Comparison of ENCODE assay signal across 11 cellular contexts in genomic region chr19:43470288-43470687, GRCh38. TPM values are rescaled to one million over a fixed set of nuclear protein-coding genes. Genes with fewer than 3 reads are reported as not detected.
DNase-seq lines count a peak whose midpoint lies in the region; ATAC-seq and TF ChIP-seq lines count a peak whose summit lies in the region.
"Had no signal": no experiment of that assay in that cellular context is flagged by ENCODE, and none has a peak within 500 bp of the region (broad histone marks: within the 10 kb centered on the region; RNA-seq: fewer than 3 reads in every experiment).

No MANE protein-coding gene starts in this region.

- no peaks in the 10 kb centered on the region for H3K9me3 Mint-ChIP-seq in CD8-positive, alpha-beta T cell
- no peaks in the 10 kb centered on the region for H3K9me3 Mint-ChIP-seq in WTC11

- H4K91ac ChIP-seq in neuronal stem cell (ENCODE audit: low read depth, low read length, poor library complexity), result no peak overlapping the region

- H3K18ac ChIP-seq in neuronal stem cell (ENCODE audit: low read length), result no peak overlapping the region

- no peak overlapping the region for H2BK120ac ChIP-seq in neuronal stem cell (ENCODE audit: low read depth, low read length)

- POLR2A ChIA-PET in CD8-positive, alpha-beta T cell (lab: Charles Lee), result interaction anchor here (0.5 to 1.0 kb wide), 3 partner anchors 10 to 470 kb away, joined by 4 to 7 read pairs (median 6); no protein-coding TSS in a partner anchor
- POLR2A ChIA-PET in WTC11 (lab: Charles Lee), result interaction anchor here (0.6 kb wide), 1 partner anchor 17 kb away, joined by 5 read pairs; no protein-coding TSS in a partner anchor

- CTCF ChIA-PET in CD8-positive, alpha-beta T cell (lab: Charles Lee), result no interaction called here
- CTCF ChIA-PET in WTC11 (lab: Charles Lee), result interaction anchor here (0.6 to 1.0 kb wide), 3 partner anchors 23 to 400 kb away, joined by 3 to 8 read pairs (median 5); no protein-coding TSS in a partner anchor

- H3K27me3 ChIP-seq in CD8-positive, alpha-beta T cell (ENCODE audit: insufficient read depth, low read length), result no peaks in the 10 kb centered on the region
- H3K27me3 ChIP-seq in neuronal stem cell (ENCODE audit: control insufficient read depth in 3 of 3, insufficient read depth in 3 of 3, low read depth in 1 of 3, low read length in 3 of 3), result peaks cover 6 to 21% (median 9%) of the 10 kb centered on the region in 3 experiments
- H3K27me3 ChIP-seq: tibial nerve had no signal

- DNase-seq in CD8-positive, alpha-beta T cell, result peak; percentile 27 to 96 (median 58)
- DNase-seq in T1000 (lab: John Stamatoyannopoulos, UW) (peak; percentile 63), neuronal stem cell (ENCODE audit: low spot score) (no peak), 8988T (no peak), NCI-H2171 treated with DMSO at 0.1 percent for 48 hours (lab: John Stamatoyannopoulos, UW) (no peak), WTC11 (ENCODE audit: low spot score) (no peak), AML-193 (lab: John Stamatoyannopoulos, UW) (no peak)
- DNase-seq in activated naive CD8-positive, alpha-beta T cell treated with anti-CD3 and anti-CD28 coated beads, Interleukin-2, amount 50 U/mL, for 16 hours (ENCODE audit: low read depth, low spot score), result peak; percentile 4

- H3K27ac ChIP-seq in CD8-positive, alpha-beta T cell (ENCODE audit: low read depth, low read length), result peak overlapping the region; percentile 75
- no peak overlapping the region for H3K27ac ChIP-seq in neuronal stem cell (replicated peaks; ENCODE audit: low read length)
- H3K27ac ChIP-seq: tibial nerve had no signal

- no CpG with 5 or more reads among the region's 10 CpGs for WGBS in neuronal stem cell (ENCODE audit: extremely low coverage in 2 of 2, insufficient read length in 2 of 2, insufficient replicate concordance in 1 of 2), 2 donors

- peak overlapping the region; percentile 38 for H3K4me3 Mint-ChIP-seq in CD8-positive, alpha-beta T cell
- no peak overlapping the region for H3K4me3 Mint-ChIP-seq in WTC11

- H3K4me3 ChIP-seq in CD8-positive, alpha-beta T cell (ENCODE audit: low read depth, low read length), result no peak overlapping the region
- no peak overlapping the region for H3K4me3 ChIP-seq in neuronal stem cell (ENCODE audit: low read length in 2 of 2)
- H3K4me3 ChIP-seq: tibial nerve had no signal

- no peak overlapping the region for H2BK12ac ChIP-seq in neuronal stem cell (ENCODE audit: low read length)

- no peak overlapping the region for H4K8ac ChIP-seq in neuronal stem cell (ENCODE audit: low read depth, low read length)

- no peak overlapping the region for H2BK15ac ChIP-seq in neuronal stem cell (ENCODE audit: low read length)

- no peaks in the 10 kb centered on the region for H3K27me3 Mint-ChIP-seq in CD8-positive, alpha-beta T cell (ENCODE audit: low read depth)
- peaks cover 52% of the 10 kb centered on the region for H3K27me3 Mint-ChIP-seq in WTC11 (ENCODE audit: low read depth)

- H3K36me3 Mint-ChIP-seq in CD8-positive, alpha-beta T cell, result no peaks in the 10 kb centered on the region
- no peaks in the 10 kb centered on the region for H3K36me3 Mint-ChIP-seq in WTC11

- peak overlapping the region; percentile 99 for H3K27ac Mint-ChIP-seq in CD8-positive, alpha-beta T cell
- H3K27ac Mint-ChIP-seq in WTC11, result no peak overlapping the region

- H3K9ac ChIP-seq in neuronal stem cell (ENCODE audit: low read depth, low read length, poor library complexity), result no peak overlapping the region

- no peak overlapping the region for H2BK5ac ChIP-seq in neuronal stem cell (ENCODE audit: low read length)

- ATAC-seq in CD8-positive, alpha-beta T cell, result peak; percentile 75
- no peak for ATAC-seq in WTC11

- H2AK5ac ChIP-seq in neuronal stem cell (ENCODE audit: low read depth, low read length), result no peak overlapping the region

- peak overlapping the region; percentile 34 for H2AFZ ChIP-seq in neuronal stem cell (ENCODE audit: low read length)

- no peak overlapping the region for H3K23ac ChIP-seq in neuronal stem cell (ENCODE audit: low read depth, low read length, poor library complexity)

- peaks cover 66% of the 10 kb centered on the region for H3K4me1 ChIP-seq in CD8-positive, alpha-beta T cell (ENCODE audit: insufficient read depth, low read length)
- H3K4me1 ChIP-seq in neuronal stem cell (ENCODE audit: control insufficient read depth in 2 of 2, insufficient read depth in 1 of 2, low read depth in 1 of 2, low read length in 2 of 2), result peaks cover 0 to 4% of the 10 kb centered on the region in 2 donors

- no peak overlapping the region for H3K14ac ChIP-seq in neuronal stem cell (ENCODE audit: low read length)

- H3K4me2 ChIP-seq in neuronal stem cell (ENCODE audit: insufficient read depth, low read length, poor library complexity, severe bottlenecking), result no peak overlapping the region

- H3K9me3 ChIP-seq in CD8-positive, alpha-beta T cell (ENCODE audit: low read length), result no peaks in the 10 kb centered on the region
- peaks cover 0 to 2% of the 10 kb centered on the region in 2 donors for H3K9me3 ChIP-seq in neuronal stem cell (replicated peaks in 1 of 2; ENCODE audit: control insufficient read depth in 2 of 2, insufficient read depth in 1 of 2, low read depth in 1 of 2, low read length in 2 of 2)
- H3K9me3 ChIP-seq: tibial nerve had no signal

- peaks cover 71% of the 10 kb centered on the region for H3K4me1 Mint-ChIP-seq in CD8-positive, alpha-beta T cell (ENCODE audit: low read depth)
- H3K4me1 Mint-ChIP-seq in WTC11, result peaks cover 3% of the 10 kb centered on the region; the same call in 1 of the 2 replicates

- no peaks in the 10 kb centered on the region for H3K36me3 ChIP-seq in CD8-positive, alpha-beta T cell (ENCODE audit: insufficient read depth, low read length)
- no peaks in the 10 kb centered on the region for H3K36me3 ChIP-seq in neuronal stem cell (replicated peaks in 1 of 2; ENCODE audit: control insufficient read depth in 2 of 2, insufficient read depth in 2 of 2, low read length in 2 of 2)
- H3K36me3 ChIP-seq: tibial nerve had no signal

- H3K79me1 ChIP-seq in neuronal stem cell (ENCODE audit: low read depth, low read length), result no peaks in the 10 kb centered on the region

- H3K4ac ChIP-seq in neuronal stem cell (ENCODE audit: low read length), result no peak overlapping the region

- TF ChIP-seq CTCF in CD8-positive, alpha-beta T cell (IDR thresholded peaks at IDR 0.05), result no peak
- TF ChIP-seq CTCF in WTC11 (IDR thresholded peaks at IDR 0.05), result no peak

- intact Hi-C loops in CD8-positive, alpha-beta T cell (cut with DNase I, micrococcal nuclease), result no loop called here

TF ChIP-seq in WTC11, 78 proteins besides CTCF, POLR2A, EP300 and RAD21 (continues in another document):
- TF ChIP-seq, protein P1, sequence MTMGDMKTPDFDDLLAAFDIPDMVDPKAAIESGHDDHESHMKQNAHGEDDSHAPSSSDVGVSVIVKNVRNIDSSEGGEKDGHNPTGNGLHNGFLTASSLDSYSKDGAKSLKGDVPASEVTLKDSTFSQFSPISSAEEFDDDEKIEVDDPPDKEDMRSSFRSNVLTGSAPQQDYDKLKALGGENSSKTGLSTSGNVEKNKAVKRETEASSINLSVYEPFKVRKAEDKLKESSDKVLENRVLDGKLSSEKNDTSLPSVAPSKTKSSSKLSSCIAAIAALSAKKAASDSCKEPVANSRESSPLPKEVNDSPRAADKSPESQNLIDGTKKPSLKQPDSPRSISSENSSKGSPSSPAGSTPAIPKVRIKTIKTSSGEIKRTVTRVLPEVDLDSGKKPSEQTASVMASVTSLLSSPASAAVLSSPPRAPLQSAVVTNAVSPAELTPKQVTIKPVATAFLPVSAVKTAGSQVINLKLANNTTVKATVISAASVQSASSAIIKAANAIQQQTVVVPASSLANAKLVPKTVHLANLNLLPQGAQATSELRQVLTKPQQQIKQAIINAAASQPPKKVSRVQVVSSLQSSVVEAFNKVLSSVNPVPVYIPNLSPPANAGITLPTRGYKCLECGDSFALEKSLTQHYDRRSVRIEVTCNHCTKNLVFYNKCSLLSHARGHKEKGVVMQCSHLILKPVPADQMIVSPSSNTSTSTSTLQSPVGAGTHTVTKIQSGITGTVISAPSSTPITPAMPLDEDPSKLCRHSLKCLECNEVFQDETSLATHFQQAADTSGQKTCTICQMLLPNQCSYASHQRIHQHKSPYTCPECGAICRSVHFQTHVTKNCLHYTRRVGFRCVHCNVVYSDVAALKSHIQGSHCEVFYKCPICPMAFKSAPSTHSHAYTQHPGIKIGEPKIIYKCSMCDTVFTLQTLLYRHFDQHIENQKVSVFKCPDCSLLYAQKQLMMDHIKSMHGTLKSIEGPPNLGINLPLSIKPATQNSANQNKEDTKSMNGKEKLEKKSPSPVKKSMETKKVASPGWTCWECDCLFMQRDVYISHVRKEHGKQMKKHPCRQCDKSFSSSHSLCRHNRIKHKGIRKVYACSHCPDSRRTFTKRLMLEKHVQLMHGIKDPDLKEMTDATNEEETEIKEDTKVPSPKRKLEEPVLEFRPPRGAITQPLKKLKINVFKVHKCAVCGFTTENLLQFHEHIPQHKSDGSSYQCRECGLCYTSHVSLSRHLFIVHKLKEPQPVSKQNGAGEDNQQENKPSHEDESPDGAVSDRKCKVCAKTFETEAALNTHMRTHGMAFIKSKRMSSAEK (CRISPR knock-in tag; IDR thresholded peaks at IDR 0.05; ENCODE audit: borderline replicate concordance), result no peak
- TF ChIP-seq ZNF138 (CRISPR knock-in tag; conservative IDR thresholded peaks at IDR 0.05), result no peak
- TF ChIP-seq JUN (CRISPR knock-in tag; IDR thresholded peaks at IDR 0.05), result no peak
- no peak for TF ChIP-seq ZNF263 (CRISPR knock-in tag; IDR thresholded peaks at IDR 0.05; ENCODE audit: low read depth)
- TF ChIP-seq JAZF1 (CRISPR knock-in tag; IDR thresholded peaks at IDR 0.05), result no peak

RNA-seq across cellular contexts. Expression of gene LYPD3, which starts 4.9 kb away (rescaled TPM):
- total RNA-seq in CD8-positive, alpha-beta T cell, result 10 to 100 TPM; 70.0 to 72.3 TPM
- 0.59 TPM for polyA plus RNA-seq in neuronal stem cell (2013, experiment 1 of 2)
- 0.68 TPM for polyA plus RNA-seq in neuronal stem cell (2013, experiment 2 of 2)
- total RNA-seq in WTC11 (2021), result 2.7 to 3.8 TPM (median 3.1 TPM) in 3 replicates
- total RNA-seq: cerebellum had no signal

RNA-seq across cellular contexts. Expression of gene PHLDB3, which starts 34.3 kb away (rescaled TPM):
- total RNA-seq in CD8-positive, alpha-beta T cell, result 100 to 1,000 TPM; 149 to 166 TPM
- polyA plus RNA-seq in neuronal stem cell (2013, experiment 1 of 2), result 8.0 TPM
- 7.9 TPM for polyA plus RNA-seq in neuronal stem cell (2013, experiment 2 of 2)
- total RNA-seq in WTC11 (2021), result 14.6 to 15.6 TPM (median 14.8 TPM) in 3 replicates

RNA-seq across cellular contexts. Expression of gene TEX101, which starts 55.6 kb away (rescaled TPM):
- not detected for total RNA-seq in CD8-positive, alpha-beta T cell
- not detected for polyA plus RNA-seq in neuronal stem cell (2013, experiment 1 of 2)
- polyA plus RNA-seq in neuronal stem cell (2013, experiment 2 of 2), result not detected
- total RNA-seq in WTC11 (2021), result not detected in 3 replicates
- total RNA-seq: cerebellum, LHCN-M2, tibial nerve had no signal

RNA-seq across cellular contexts. Expression of gene ETHE1, which starts 56.7 kb away (rescaled TPM):
- total RNA-seq in CD8-positive, alpha-beta T cell, result 10 to 100 TPM; 17.2 to 17.6 TPM
- polyA plus RNA-seq in neuronal stem cell (2013, experiment 1 of 2), result 14.2 TPM
- 13.9 TPM for polyA plus RNA-seq in neuronal stem cell (2013, experiment 2 of 2)
- total RNA-seq in WTC11 (2021), result 19.0 to 23.5 TPM (median 21.2 TPM) in 3 replicates

Comparison
In these comparisons a context has a peak if more than half of its experiments do, and no peak if none do; other contexts are left out.
1. DNase-seq: peak in CD8-positive, alpha-beta T cell (7 of 7), T1000 (single experiment) and activated naive CD8-positive, alpha-beta T cell treated with anti-CD3 and anti-CD28 coated beads, Interleukin-2, amount 50 U/mL, for 16 hours (single experiment); none in neuronal stem cell (single experiment), 8988T (single experiment), NCI-H2171 treated with DMSO at 0.1 percent for 48 hours (single experiment), WTC11 (single experiment) and AML-193 (0 of 2).
2. RNA of gene LYPD3, which starts 4.9 kb away (total RNA-seq): 70.0 to 72.3 TPM in CD8-positive, alpha-beta T cell; 2.7 to 3.8 TPM in WTC11; every median in the first group is over 10 times any median in the second.